Comparison of ENCODE assay signal across 36 cellular contexts in the genomic region with DNA sequence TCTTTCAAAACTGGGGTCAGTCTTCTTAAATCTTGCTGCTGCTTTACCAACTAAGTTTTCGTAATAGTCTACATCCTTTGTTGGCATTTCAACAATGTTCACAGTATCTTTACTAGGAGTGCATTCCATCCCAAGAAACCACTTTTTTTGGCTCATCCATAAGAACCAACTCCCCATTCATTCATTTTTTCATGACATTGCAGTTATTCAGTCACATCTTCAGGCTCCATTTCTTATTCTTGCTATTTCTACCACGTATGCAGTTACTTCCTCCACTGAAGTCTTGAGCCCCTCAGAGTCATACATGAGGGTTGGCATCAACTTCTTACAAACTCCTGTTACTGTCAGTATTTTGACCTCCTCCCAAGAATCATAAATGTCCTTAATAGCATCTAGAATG.
"Had no signal": no experiment of that assay in that cellular context is flagged by ENCODE, and none has a peak within 500 bp of the region (broad histone marks: within the 10 kb centered on the region; RNA-seq: fewer than 3 reads in every experiment).

No MANE protein-coding gene starts in this region.

- H3K36me3 ChIP-seq: MG63 had no signal

- H3K27me3 ChIP-seq: MG63 had no signal

- DNase-seq: MG63, MM.1S, MV-4-11, NCI-H1048, NCI-H1092, NCI-H1092 treated with DMSO at 0.1 percent for 48 hours, NCI-H1105, NCI-H1105 treated with DMSO at 0.1 percent for 48 hours, NCI-H1417, NCI-H1417 treated with DMSO at 0.1 percent for 48 hours, NCI-H1436, NCI-H1436 treated with DMSO at 0.1 percent for 48 hours, NCI-H146, NCI-H1694, NCI-H1694 treated with DMSO at 0.1 percent for 48 hours, NCI-H187, NCI-H187 treated with DMSO at 0.1 percent for 48 hours, NCI-H1930, NCI-H2029, NCI-H2029 treated with DMSO at 0.1 percent for 48 hours, NCI-H2081, NCI-H2081 treated with DMSO at 0.1 percent for 48 hours, NCI-H2107, NCI-H2171, NCI-H2171 treated with DMSO at 0.1 percent for 48 hours, NCI-H2227 treated with DMSO at 0.1 percent for 48 hours, NCI-H226, NCI-H345, NCI-H446, NCI-H446 treated with DMSO at 0.1 percent for 48 hours, NCI-H510A, NCI-H510A treated with DMSO at 0.1 percent for 48 hours, NCI-H524, NCI-H524 treated with DMSO at 0.1 percent for 48 hours, NCI-H526, NCI-H526 treated with DMSO at 0.1 percent for 48 hours had no signal

- H3K4me3 ChIP-seq: MG63 had no signal
